ENCODE assay signal across 14 cellular contexts in genomic region chr11:129959687-129960086, GRCh38. TPM values are rescaled to one million over a fixed set of nuclear protein-coding genes. Genes with fewer than 3 reads are reported as not detected.
A peak's percentile ranks its signal among the peaks of the same experiment; 100 is the strongest.
DNase-seq lines count a peak whose midpoint lies in the region; ATAC-seq lines count a peak whose summit lies in the region.
"Had no signal": no experiment of that assay in that cellular context is flagged by ENCODE, and none has a peak within 500 bp of the region (broad histone marks: within the 10 kb centered on the region; RNA-seq: fewer than 3 reads in every experiment).

No MANE protein-coding gene starts in this region.

- peaks cover 28% of the 10 kb centered on the region for H3K4me1 Mint-ChIP-seq in stimulated activated memory B cell treated with anti-CD40 and anti-IgM and Interleukin-4, amounts not matched to agents 10 μg/mL and 1 μg/mL and 100 μg/mL, for 72 hours

- DNase-seq in Caki2 (ENCODE audit: low read depth) (peak; percentile 37), RPMI7951 (ENCODE audit: low read depth) (peak; percentile 9), MG63 (no peak)
- DNase-seq in stimulated activated CD4-positive, alpha-beta T cell treated with anti-CD3 and anti-CD28 coated beads, Interleukin-4, amount 100 ng/mL, for 24 hours: no peak
- DNase-seq: BE2C; CD8-positive, alpha-beta memory T cell; DMS 273 treated with DMSO at 0.1 percent for 48 hours; NCI-H1436 treated with DMSO at 0.1 percent for 48 hours; NCI-H2081 treated with DMSO at 0.1 percent for 48 hours; NCI-H526 treated with DMSO at 0.1 percent for 48 hours; Right ventricle myocardium superior had no signal

- H3K9me3 Mint-ChIP-seq in stimulated activated memory B cell treated with anti-CD40 and anti-IgM and Interleukin-4, amounts not matched to agents 10 μg/mL and 1 μg/mL and 100 μg/mL, for 72 hours: no peaks in the 10 kb centered on the region
- H3K9me3 Mint-ChIP-seq: CD8-positive, alpha-beta memory T cell had no signal

- no peaks in the 10 kb centered on the region for H3K9me3 ChIP-seq in MG63
- H3K9me3 ChIP-seq: BE2C had no signal

- ATAC-seq in GM19452 (IDR thresholded peaks at IDR 0.05; ENCODE audit: unreplicated experiment) (peak; percentile 40), HG02571 (IDR thresholded peaks at IDR 0.05; ENCODE audit: unreplicated experiment) (no peak)
- ATAC-seq in stimulated activated memory B cell treated with anti-CD40 and anti-IgM and Interleukin-4, amounts not matched to agents 10 μg/mL and 1 μg/mL and 100 μg/mL, for 72 hours: no peak

- H3K4me3 ChIP-seq in MG63: no peak overlapping the region

- peak overlapping the region; percentile 85 for H3K27ac Mint-ChIP-seq in stimulated activated memory B cell treated with anti-CD40 and anti-IgM and Interleukin-4, amounts not matched to agents 10 μg/mL and 1 μg/mL and 100 μg/mL, for 72 hours

- H3K36me3 ChIP-seq in MG63: peaks cover 8% of the 10 kb centered on the region
- H3K36me3 ChIP-seq: BE2C had no signal

- H3K27me3 Mint-ChIP-seq in stimulated activated memory B cell treated with anti-CD40 and anti-IgM and Interleukin-4, amounts not matched to agents 10 μg/mL and 1 μg/mL and 100 μg/mL, for 72 hours: no peaks in the 10 kb centered on the region
- H3K27me3 Mint-ChIP-seq: CD8-positive, alpha-beta memory T cell had no signal

- no peaks in the 10 kb centered on the region for H3K27me3 ChIP-seq in MG63
- H3K27me3 ChIP-seq: BE2C had no signal

- in situ Hi-C loops in Caki2 (cut with HindIII; ENCODE audit: low pct_unique_long_range_greater_than_20kb, low sequenced_read_pairs): no loop called here

- peaks cover 55% of the 10 kb centered on the region for H3K36me3 Mint-ChIP-seq in stimulated activated memory B cell treated with anti-CD40 and anti-IgM and Interleukin-4, amounts not matched to agents 10 μg/mL and 1 μg/mL and 100 μg/mL, for 72 hours

- H3K4me3 Mint-ChIP-seq in stimulated activated memory B cell treated with anti-CD40 and anti-IgM and Interleukin-4, amounts not matched to agents 10 μg/mL and 1 μg/mL and 100 μg/mL, for 72 hours: peak overlapping the region; percentile 29

RNA-seq across cellular contexts. Expression of gene PRDM10, which starts 42.9 kb away (rescaled TPM):
- total RNA-seq in Caki2 (2014; rRNA removed; shearing (Covaris generic); ENCODE audit: low replicate concordance): 0.70 and 1.5 TPM in 2 replicates
- 6.0 and 6.5 TPM in 2 replicates for total RNA-seq in RPMI7951 (2014; rRNA removed; shearing (Covaris generic))
- 3.6 and 4.9 TPM in 2 replicates for total RNA-seq in MG63 (2014; rRNA removed; shearing (Covaris generic); ENCODE audit: low replicate concordance)

Comparison
In these comparisons a context has a peak if more than half of its experiments do, and no peak if none do; other contexts are left out.
1. DNase-seq: peak in Caki2 (single experiment) and RPMI7951 (single experiment); none in MG63 (single experiment) and stimulated activated CD4-positive, alpha-beta T cell treated with anti-CD3 and anti-CD28 coated beads, Interleukin-4, amount 100 ng/mL, for 24 hours (single experiment).